Comparison of ENCODE assay signal across 14 cellular contexts in the genomic region with DNA sequence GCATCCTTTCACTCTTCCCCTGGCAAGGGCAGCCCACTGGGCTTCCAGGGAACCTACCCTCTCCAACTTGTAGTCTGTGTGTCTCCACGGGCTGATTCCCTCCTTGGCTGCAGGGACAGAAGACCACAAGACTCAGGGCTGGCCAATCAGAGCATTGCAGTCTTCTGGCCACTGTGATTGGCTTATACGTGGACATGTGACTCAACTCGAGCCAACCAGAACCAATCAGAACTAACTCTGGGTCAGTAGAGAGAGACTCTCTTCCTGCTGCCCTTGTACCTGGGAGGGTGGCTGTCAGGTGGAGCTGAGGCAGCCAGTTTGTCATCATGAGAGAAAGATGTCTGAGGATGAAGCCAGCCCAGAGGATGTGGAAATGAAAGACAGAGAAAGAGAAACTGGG.
A peak's percentile ranks its signal among the peaks of the same experiment; 100 is the strongest.
DNase-seq lines count a peak whose midpoint lies in the region; ATAC-seq, FAIRE-seq and TF ChIP-seq lines count a peak whose summit lies in the region.
"Had no signal": no experiment of that assay in that cellular context is flagged by ENCODE, and none has a peak within 500 bp of the region (broad histone marks: within the 10 kb centered on the region; RNA-seq: fewer than 3 reads in every experiment).

No MANE protein-coding gene starts in this region.

- DNase-seq in HepG2 (ENCODE audit: low spot score) = peak; percentile 64
- DNase-seq in right lobe of liver = no peak
- DNase-seq in osteoblast (ENCODE audit: insufficient read length, low spot score, missing footprints) = peak; percentile 90
- no peak for DNase-seq in activated CD4-positive, alpha-beta T cell treated with anti-CD3 and anti-CD28 coated beads, Interleukin-2, amount 10 ng/mL, durations not matched to agents 7 days and 5 days
- no peak for DNase-seq in NCI-H2107 (lab: John Stamatoyannopoulos, UW)
- DNase-seq in NCI-H69 (lab: John Stamatoyannopoulos, UW) = no peak
- DNase-seq: activated CD4-positive, alpha-beta memory T cell treated with anti-CD3 and anti-CD28 coated beads, Interleukin-2, amount 10 ng/mL, durations not matched to agents 7 days and 5 days; Calu3; NCI-H1417; stimulated activated CD4-positive, alpha-beta T cell treated with anti-CD3 and anti-CD28 coated beads, Interleukin-15, amount 100 ng/mL, for 24 hours had no signal

- H3K27ac Mint-ChIP-seq in activated CD4-positive, alpha-beta T cell treated with anti-CD3 and anti-CD28 coated beads, Interleukin-2, amount 10 ng/mL, durations not matched to agents 7 days and 5 days = no peak overlapping the region
- H3K27ac Mint-ChIP-seq: activated CD4-positive, alpha-beta memory T cell treated with anti-CD3 and anti-CD28 coated beads, Interleukin-2, amount 10 ng/mL, durations not matched to agents 7 days and 5 days had no signal

- H3K4me3 ChIP-seq in HepG2 (replicated peaks in 1 of 3; ENCODE audit: insufficient read depth in 1 of 3, low read depth in 2 of 3, low read length in 3 of 3) (peak overlapping the region in 2 of 3 experiments; percentile 32 to 58; a peak in 4 of 6 replicates), right lobe of liver (no peak overlapping the region), osteoblast (ENCODE audit: insufficient read depth, low read length) (no peak overlapping the region)
- H3K4me3 ChIP-seq: cardiac muscle cell had no signal

- peak; percentile 55 for ATAC-seq in HepG2
- ATAC-seq in right lobe of liver = no peak
- no peak for ATAC-seq in HG03342 (IDR thresholded peaks at IDR 0.05; ENCODE audit: unreplicated experiment)

- no peaks in the 10 kb centered on the region for H4K20me1 ChIP-seq in HepG2 (ENCODE audit: insufficient read depth, low read length)
- H4K20me1 ChIP-seq in osteoblast (ENCODE audit: insufficient read depth, low read length) = no peaks in the 10 kb centered on the region

- H3K9me3 ChIP-seq in HepG2 (ENCODE audit: low read length) (no peaks in the 10 kb centered on the region), right lobe of liver (no peaks in the 10 kb centered on the region), osteoblast (ENCODE audit: low read depth, low read length) (no peaks in the 10 kb centered on the region)

- TF ChIP-seq RAD21 in HepG2 (CRISPR knock-in tag; IDR thresholded peaks at IDR 0.05) = no peak

- peaks cover 0 to 12% of the 10 kb centered on the region in 2 experiments; a peak in 2 of 5 replicates for H3K27me3 ChIP-seq in HepG2 (ENCODE audit: control insufficient read depth in 1 of 2, insufficient read depth in 2 of 2, low read length in 2 of 2)
- no peaks in the 10 kb centered on the region for H3K27me3 ChIP-seq in right lobe of liver
- no peaks in the 10 kb centered on the region for H3K27me3 ChIP-seq in osteoblast (ENCODE audit: insufficient read depth, low read length)
- H3K27me3 ChIP-seq: cardiac muscle cell had no signal

- intact Hi-C loops in HepG2 (cut with micrococcal nuclease; ENCODE audit: unreplicated experiment) (no loop called here), right lobe of liver (cut with DNase I) (no loop called here)

- H3K79me2 ChIP-seq in HepG2 (ENCODE audit: insufficient read depth, low read length) (no peaks in the 10 kb centered on the region), osteoblast (ENCODE audit: insufficient read depth, low read length) (no peaks in the 10 kb centered on the region)

- TF ChIP-seq CTCF in HepG2 (CRISPR knock-in tag; IDR thresholded peaks at IDR 0.05) (no peak), right lobe of liver (IDR thresholded peaks at IDR 0.05) (no peak), osteoblast (IDR thresholded peaks at IDR 0.05; ENCODE audit: extremely low read depth, low read depth, low read length) (no peak)

- H2AFZ ChIP-seq in HepG2 (ENCODE audit: low read length) = no peak overlapping the region
- H2AFZ ChIP-seq in osteoblast (ENCODE audit: low read length) = no peak overlapping the region

- no peak for TF ChIP-seq EP300 in HepG2 (IDR thresholded peaks at IDR 0.05; ENCODE audit: low read depth in 2 of 2, low read length in 2 of 2)
- TF ChIP-seq EP300 in HepG2 (CRISPR knock-in tag; IDR thresholded peaks at IDR 0.05; ENCODE audit: borderline replicate concordance) = no peak

- no peak overlapping the region for H3K9ac ChIP-seq in HepG2 (ENCODE audit: insufficient read depth, low read depth, low read length)

- H3K36me3 ChIP-seq in HepG2 (replicated peaks in 1 of 2; ENCODE audit: control insufficient read depth in 1 of 2, insufficient read depth in 2 of 2, low read length in 2 of 2) = no peaks in the 10 kb centered on the region
- H3K36me3 ChIP-seq in right lobe of liver = no peaks in the 10 kb centered on the region
- H3K36me3 ChIP-seq in osteoblast (ENCODE audit: insufficient read depth, low read length) = no peaks in the 10 kb centered on the region
- H3K36me3 ChIP-seq: cardiac muscle cell had no signal

- H3K27me3 Mint-ChIP-seq in activated CD4-positive, alpha-beta T cell treated with anti-CD3 and anti-CD28 coated beads, Interleukin-2, amount 10 ng/mL, durations not matched to agents 7 days and 5 days = peaks cover 3% of the 10 kb centered on the region
- H3K27me3 Mint-ChIP-seq: activated CD4-positive, alpha-beta memory T cell treated with anti-CD3 and anti-CD28 coated beads, Interleukin-2, amount 10 ng/mL, durations not matched to agents 7 days and 5 days had no signal

- no peaks in the 10 kb centered on the region for H3K4me1 Mint-ChIP-seq in activated CD4-positive, alpha-beta T cell treated with anti-CD3 and anti-CD28 coated beads, Interleukin-2, amount 10 ng/mL, durations not matched to agents 7 days and 5 days
- H3K4me1 Mint-ChIP-seq: activated CD4-positive, alpha-beta memory T cell treated with anti-CD3 and anti-CD28 coated beads, Interleukin-2, amount 10 ng/mL, durations not matched to agents 7 days and 5 days had no signal

- H3K4me3 Mint-ChIP-seq in activated CD4-positive, alpha-beta T cell treated with anti-CD3 and anti-CD28 coated beads, Interleukin-2, amount 10 ng/mL, durations not matched to agents 7 days and 5 days = no peak overlapping the region
- H3K4me3 Mint-ChIP-seq: activated CD4-positive, alpha-beta memory T cell treated with anti-CD3 and anti-CD28 coated beads, Interleukin-2, amount 10 ng/mL, durations not matched to agents 7 days and 5 days had no signal

- BruUV-seq in HepG2 (replicated peaks; lab: Mats Ljungman, UMichigan) = no TSS peak

- no peak for FAIRE-seq in HepG2 (lab: Jason Lieb, UNC)
- FAIRE-seq: endothelial cell of umbilical vein had no signal

- WGBS in HepG2 (ENCODE audit: low lambda C conversion rate) = 25% methylated on average over 2 of the region's 3 CpGs
- 100% methylated on average over 1 of the region's 3 CpGs for WGBS in right lobe of liver (ENCODE audit: insufficient coverage, low coverage, low lambda C conversion rate, missing lambda C conversion rate)

- H3K27ac ChIP-seq in HepG2 (ENCODE audit: extremely low read length, insufficient read depth, low read length) (no peak overlapping the region), right lobe of liver (no peak overlapping the region), cingulate gyrus (ENCODE audit: low read depth, low read length) (peak overlapping the region; percentile 19), osteoblast (ENCODE audit: low read depth, low read length) (no peak overlapping the region)

- no peaks in the 10 kb centered on the region for H3K36me3 Mint-ChIP-seq in activated CD4-positive, alpha-beta T cell treated with anti-CD3 and anti-CD28 coated beads, Interleukin-2, amount 10 ng/mL, durations not matched to agents 7 days and 5 days (ENCODE audit: low read depth)

- CTCF ChIA-PET in HepG2 (lab: Yijun Ruan, JAX; ENCODE audit: low intra/inter-chr PET ratio, low total read pairs) = no interaction called here
- CTCF ChIA-PET in activated CD4-positive, alpha-beta T cell treated with anti-CD3 and anti-CD28 coated beads, Interleukin-2, amount 10 ng/mL, durations not matched to agents 7 days and 5 days (lab: Charles Lee) = no interaction called here

- H3K4me2 ChIP-seq in HepG2 (ENCODE audit: low read depth, low read length) = peak overlapping the region; percentile 72
- H3K4me2 ChIP-seq in osteoblast (ENCODE audit: insufficient read depth, low read length) = no peak overlapping the region

- H3K4me1 ChIP-seq in HepG2 (ENCODE audit: insufficient read depth, low read length) = peaks cover 89% of the 10 kb centered on the region
- H3K4me1 ChIP-seq in right lobe of liver = peaks cover 0 to 6% (median 0%) of the 10 kb centered on the region in 4 donors
- H3K4me1 ChIP-seq in osteoblast (ENCODE audit: insufficient read depth, low read length) = peaks cover 36% of the 10 kb centered on the region

- POLR2A ChIA-PET in HepG2 (lab: Yijun Ruan, JAX) = interaction anchor here (0.9 to 2.1 kb wide), 4 partner anchors 12 to 64 kb away, joined by 3 to 12 read pairs (median 3); a partner anchor contains a TSS
- POLR2A ChIA-PET in activated CD4-positive, alpha-beta T cell treated with anti-CD3 and anti-CD28 coated beads, Interleukin-2, amount 10 ng/mL, durations not matched to agents 7 days and 5 days (lab: Charles Lee) = no interaction called here

- no peaks in the 10 kb centered on the region for H3K9me3 Mint-ChIP-seq in activated CD4-positive, alpha-beta T cell treated with anti-CD3 and anti-CD28 coated beads, Interleukin-2, amount 10 ng/mL, durations not matched to agents 7 days and 5 days
- H3K9me3 Mint-ChIP-seq: activated CD4-positive, alpha-beta memory T cell treated with anti-CD3 and anti-CD28 coated beads, Interleukin-2, amount 10 ng/mL, durations not matched to agents 7 days and 5 days had no signal

- in situ Hi-C loops in HepG2 (cut with HindIII; ENCODE audit: extremely low pct_ligation_motif_present, low pct_unique_long_range_greater_than_20kb) = loop anchor here (5.0 kb wide), 1 partner anchor 63 kb away; a partner anchor contains a TSS

- TF ChIP-seq POLR2A in HepG2 (IDR thresholded peaks at IDR 0.05; ENCODE audit: insufficient read depth in 1 of 2, low read depth in 2 of 2, low read length in 2 of 2) (no peak), right lobe of liver (IDR thresholded peaks at IDR 0.05) (no peak)

TF ChIP-seq in HepG2, 621 proteins besides CTCF, POLR2A, EP300 and RAD21 (continues in another document):
- TF ChIP-seq AGO2 (optimal IDR thresholded peaks at IDR 0.05; ENCODE audit: low read depth, low read length) (no peak), ZNF331 (CRISPR knock-in tag; IDR thresholded peaks at IDR 0.05) (no peak), ZNF205 (CRISPR knock-in tag; IDR thresholded peaks at IDR 0.05) (no peak), NFYC (CRISPR knock-in tag; IDR thresholded peaks at IDR 0.05) (peak; percentile 85), RXRA (CRISPR knock-in tag; IDR thresholded peaks at IDR 0.05) (no peak), FIP1L1 (IDR thresholded peaks at IDR 0.05; ENCODE audit: borderline replicate concordance, insufficient read depth, low read depth, low read length) (no peak)
- TF ChIP-seq, protein P1, sequence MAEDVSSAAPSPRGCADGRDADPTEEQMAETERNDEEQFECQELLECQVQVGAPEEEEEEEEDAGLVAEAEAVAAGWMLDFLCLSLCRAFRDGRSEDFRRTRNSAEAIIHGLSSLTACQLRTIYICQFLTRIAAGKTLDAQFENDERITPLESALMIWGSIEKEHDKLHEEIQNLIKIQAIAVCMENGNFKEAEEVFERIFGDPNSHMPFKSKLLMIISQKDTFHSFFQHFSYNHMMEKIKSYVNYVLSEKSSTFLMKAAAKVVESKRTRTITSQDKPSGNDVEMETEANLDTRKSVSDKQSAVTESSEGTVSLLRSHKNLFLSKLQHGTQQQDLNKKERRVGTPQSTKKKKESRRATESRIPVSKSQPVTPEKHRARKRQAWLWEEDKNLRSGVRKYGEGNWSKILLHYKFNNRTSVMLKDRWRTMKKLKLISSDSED (CRISPR knock-in tag; IDR thresholded peaks at IDR 0.05) = no peak

Comparison
In these comparisons a context has a peak if more than half of its experiments do, and no peak if none do; other contexts are left out.
1. DNase-seq: peak in HepG2 (single experiment) and osteoblast (single experiment); none in right lobe of liver (0 of 3), activated CD4-positive, alpha-beta T cell treated with anti-CD3 and anti-CD28 coated beads, Interleukin-2, amount 10 ng/mL, durations not matched to agents 7 days and 5 days (single experiment), NCI-H2107 (single experiment) and NCI-H69 (single experiment).
2. H3K4me3 ChIP-seq: peak in HepG2 (2 of 3); none in right lobe of liver (0 of 3) and osteoblast (single experiment).